ENCODE assay signal across 10 cellular contexts in genomic region chr3:112770026-112770626, GRCh38.
DNase-seq lines count a peak whose midpoint lies in the region; ATAC-seq and TF ChIP-seq lines count a peak whose summit lies in the region.
"Had no signal": no experiment of that assay in that cellular context is flagged by ENCODE, and none has a peak within 500 bp of the region (broad histone marks: within the 10 kb centered on the region; RNA-seq: fewer than 3 reads in every experiment).

No MANE protein-coding gene starts in this region.

- H3K4me1 ChIP-seq in foreskin keratinocyte: peaks cover 30% of the 10 kb centered on the region

- peaks cover 5% of the 10 kb centered on the region for H3K27me3 Mint-ChIP-seq in WTC11 (ENCODE audit: low read depth)
- H3K27me3 Mint-ChIP-seq: type B pancreatic cell had no signal

- no peaks in the 10 kb centered on the region for H3K36me3 Mint-ChIP-seq in WTC11
- H3K36me3 Mint-ChIP-seq: type B pancreatic cell had no signal

- H3K27ac ChIP-seq in foreskin keratinocyte: peak overlapping the region; percentile 94

- H3K9me3 Mint-ChIP-seq in WTC11: peaks cover 6% of the 10 kb centered on the region; the same call in 1 of the 2 replicates

- H3K4me3 Mint-ChIP-seq in WTC11: no peak overlapping the region
- H3K4me3 Mint-ChIP-seq: type B pancreatic cell had no signal

- ATAC-seq in WTC11: peak; percentile 89
- ATAC-seq in foreskin keratinocyte: peak; percentile 72
- no peak for ATAC-seq in sciatic nerve

- POLR2A ChIA-PET in WTC11 (lab: Charles Lee): no interaction called here

- CTCF ChIA-PET in WTC11 (lab: Charles Lee): interaction anchor here (0.7 to 1.2 kb wide), 2 partner anchors 35 to 162 kb away, joined by 3 to 7 read pairs; no protein-coding TSS in a partner anchor

- no peaks in the 10 kb centered on the region for H3K27me3 ChIP-seq in foreskin keratinocyte

- no peak for TF ChIP-seq CTCF in WTC11 (IDR thresholded peaks at IDR 0.05)
- TF ChIP-seq CTCF in foreskin keratinocyte (conservative IDR thresholded peaks at IDR 0.05): no peak

- H3K27ac Mint-ChIP-seq in WTC11: peak overlapping the region; percentile 52; the same call in 1 of the 2 replicates
- H3K27ac Mint-ChIP-seq: type B pancreatic cell had no signal

- DNase-seq in activated CD8-positive, alpha-beta memory T cell treated with anti-CD3 and anti-CD28 coated beads, Interleukin-2, amount 50 U/mL, for 24 hours (ENCODE audit: extremely low read depth): peak; percentile 13
- DNase-seq in activated CD8-positive, alpha-beta memory T cell treated with anti-CD3 and anti-CD28 coated beads, Interleukin-2, amount 50 U/mL, for 4 hours: no peak
- peak; percentile 43 for DNase-seq in WTC11 (ENCODE audit: low spot score)
- DNase-seq in foreskin keratinocyte: peak; percentile 78 to 93
- DNase-seq in stimulated activated CD8-positive, alpha-beta memory T cell treated with anti-CD3 and anti-CD28 coated beads, Interleukin-7, amount 100 ng/mL, for 24 hours (ENCODE audit: low read depth): peak; percentile 10
- DNase-seq in cerebellar nuclear complex (lab: John Stamatoyannopoulos, UW): no peak
- no peak for DNase-seq in sciatic nerve (ENCODE audit: low spot score)
- no peak for DNase-seq in NCI-H1092 (lab: John Stamatoyannopoulos, UW)
- DNase-seq: NCI-H446 had no signal

- peaks cover 13% of the 10 kb centered on the region for H3K4me1 Mint-ChIP-seq in WTC11

- intact Hi-C loops in sciatic nerve (cut with DNase I): no loop called here

TF ChIP-seq in WTC11, 78 proteins besides CTCF, POLR2A, EP300 and RAD21:
- TF ChIP-seq, protein P1, sequence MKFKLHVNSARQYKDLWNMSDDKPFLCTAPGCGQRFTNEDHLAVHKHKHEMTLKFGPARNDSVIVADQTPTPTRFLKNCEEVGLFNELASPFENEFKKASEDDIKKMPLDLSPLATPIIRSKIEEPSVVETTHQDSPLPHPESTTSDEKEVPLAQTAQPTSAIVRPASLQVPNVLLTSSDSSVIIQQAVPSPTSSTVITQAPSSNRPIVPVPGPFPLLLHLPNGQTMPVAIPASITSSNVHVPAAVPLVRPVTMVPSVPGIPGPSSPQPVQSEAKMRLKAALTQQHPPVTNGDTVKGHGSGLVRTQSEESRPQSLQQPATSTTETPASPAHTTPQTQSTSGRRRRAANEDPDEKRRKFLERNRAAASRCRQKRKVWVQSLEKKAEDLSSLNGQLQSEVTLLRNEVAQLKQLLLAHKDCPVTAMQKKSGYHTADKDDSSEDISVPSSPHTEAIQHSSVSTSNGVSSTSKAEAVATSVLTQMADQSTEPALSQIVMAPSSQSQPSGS (CRISPR knock-in tag; IDR thresholded peaks at IDR 0.05; ENCODE audit: borderline replicate concordance, low read depth): no peak
- no peak for TF ChIP-seq SP1 (CRISPR knock-in tag; conservative IDR thresholded peaks at IDR 0.05)
- TF ChIP-seq CREB1 (CRISPR knock-in tag; IDR thresholded peaks at IDR 0.05): no peak
- no peak for TF ChIP-seq NR1H2 (CRISPR knock-in tag; IDR thresholded peaks at IDR 0.05)
- TF ChIP-seq, protein P2, sequence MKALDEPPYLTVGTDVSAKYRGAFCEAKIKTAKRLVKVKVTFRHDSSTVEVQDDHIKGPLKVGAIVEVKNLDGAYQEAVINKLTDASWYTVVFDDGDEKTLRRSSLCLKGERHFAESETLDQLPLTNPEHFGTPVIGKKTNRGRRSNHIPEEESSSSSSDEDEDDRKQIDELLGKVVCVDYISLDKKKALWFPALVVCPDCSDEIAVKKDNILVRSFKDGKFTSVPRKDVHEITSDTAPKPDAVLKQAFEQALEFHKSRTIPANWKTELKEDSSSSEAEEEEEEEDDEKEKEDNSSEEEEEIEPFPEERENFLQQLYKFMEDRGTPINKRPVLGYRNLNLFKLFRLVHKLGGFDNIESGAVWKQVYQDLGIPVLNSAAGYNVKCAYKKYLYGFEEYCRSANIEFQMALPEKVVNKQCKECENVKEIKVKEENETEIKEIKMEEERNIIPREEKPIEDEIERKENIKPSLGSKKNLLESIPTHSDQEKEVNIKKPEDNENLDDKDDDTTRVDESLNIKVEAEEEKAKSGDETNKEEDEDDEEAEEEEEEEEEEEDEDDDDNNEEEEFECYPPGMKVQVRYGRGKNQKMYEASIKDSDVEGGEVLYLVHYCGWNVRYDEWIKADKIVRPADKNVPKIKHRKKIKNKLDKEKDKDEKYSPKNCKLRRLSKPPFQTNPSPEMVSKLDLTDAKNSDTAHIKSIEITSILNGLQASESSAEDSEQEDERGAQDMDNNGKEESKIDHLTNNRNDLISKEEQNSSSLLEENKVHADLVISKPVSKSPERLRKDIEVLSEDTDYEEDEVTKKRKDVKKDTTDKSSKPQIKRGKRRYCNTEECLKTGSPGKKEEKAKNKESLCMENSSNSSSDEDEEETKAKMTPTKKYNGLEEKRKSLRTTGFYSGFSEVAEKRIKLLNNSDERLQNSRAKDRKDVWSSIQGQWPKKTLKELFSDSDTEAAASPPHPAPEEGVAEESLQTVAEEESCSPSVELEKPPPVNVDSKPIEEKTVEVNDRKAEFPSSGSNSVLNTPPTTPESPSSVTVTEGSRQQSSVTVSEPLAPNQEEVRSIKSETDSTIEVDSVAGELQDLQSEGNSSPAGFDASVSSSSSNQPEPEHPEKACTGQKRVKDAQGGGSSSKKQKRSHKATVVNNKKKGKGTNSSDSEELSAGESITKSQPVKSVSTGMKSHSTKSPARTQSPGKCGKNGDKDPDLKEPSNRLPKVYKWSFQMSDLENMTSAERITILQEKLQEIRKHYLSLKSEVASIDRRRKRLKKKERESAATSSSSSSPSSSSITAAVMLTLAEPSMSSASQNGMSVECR (CRISPR knock-in tag; IDR thresholded peaks at IDR 0.05; ENCODE audit: borderline replicate concordance): no peak
- TF ChIP-seq GTF2I (CRISPR knock-in tag; conservative IDR thresholded peaks at IDR 0.05): no peak
- no peak for TF ChIP-seq NR3C1 (CRISPR knock-in tag; conservative IDR thresholded peaks at IDR 0.05; ENCODE audit: low read depth)
- no peak for TF ChIP-seq E2F1 (CRISPR knock-in tag; IDR thresholded peaks at IDR 0.05)
- no peak for TF ChIP-seq ELF4 (CRISPR knock-in tag; IDR thresholded peaks at IDR 0.05; ENCODE audit: low read depth)
- TF ChIP-seq TP53 (CRISPR knock-in tag; IDR thresholded peaks at IDR 0.05): no peak
- TF ChIP-seq RELA (CRISPR knock-in tag; IDR thresholded peaks at IDR 0.05; ENCODE audit: borderline replicate concordance): no peak
- no peak for TF ChIP-seq OVOL2 (CRISPR knock-in tag; IDR thresholded peaks at IDR 0.05; ENCODE audit: borderline replicate concordance)

Comparison
In these comparisons a context has a peak if more than half of its experiments do, and no peak if none do; other contexts are left out.
1. DNase-seq: peak in activated CD8-positive, alpha-beta memory T cell treated with anti-CD3 and anti-CD28 coated beads, Interleukin-2, amount 50 U/mL, for 24 hours (single experiment), WTC11 (single experiment), foreskin keratinocyte (2 of 2) and stimulated activated CD8-positive, alpha-beta memory T cell treated with anti-CD3 and anti-CD28 coated beads, Interleukin-7, amount 100 ng/mL, for 24 hours (single experiment); none in activated CD8-positive, alpha-beta memory T cell treated with anti-CD3 and anti-CD28 coated beads, Interleukin-2, amount 50 U/mL, for 4 hours (single experiment), cerebellar nuclear complex (0 of 2), sciatic nerve (single experiment) and NCI-H1092 (single experiment).